8 cellular contexts compared by ENCODE assay signal in genomic region chr7:5693529-5693928, GRCh38.
DNase-seq lines count a peak whose midpoint lies in the region; ATAC-seq, FAIRE-seq and TF ChIP-seq lines count a peak whose summit lies in the region.

No MANE protein-coding gene starts in this region.

- POLR2A ChIA-PET in K562 (lab: Yijun Ruan, JAX): interaction anchor here (1.2 to 1.4 kb wide), 3 partner anchors 13 to 168 kb away, joined by 3 read pairs; no protein-coding TSS in a partner anchor

- CTCF ChIA-PET in K562 (lab: Yijun Ruan, JAX; ENCODE audit: low intra/inter-chr PET ratio): no interaction called here

- H3K27me3 ChIP-seq in K562 (ENCODE audit: control insufficient read depth in 2 of 2, insufficient read depth in 2 of 2, low read length in 2 of 2): no peaks in the 10 kb centered on the region

- in situ Hi-C loops in K562 (cut with MboI): no loop called here

- no peak overlapping the region for H3K4me2 ChIP-seq in K562 (ENCODE audit: insufficient read depth, low read length)

- no peak for TF ChIP-seq CTCF in K562 (IDR thresholded peaks at IDR 0.05 in 2 of 3, conservative IDR thresholded peaks at IDR 0.05 in 1 of 3; ENCODE audit: insufficient read depth in 2 of 3, low read depth in 1 of 3, low read length in 3 of 3)
- no peak for TF ChIP-seq CTCF in type B pancreatic cell (conservative IDR thresholded peaks at IDR 0.05)

- H3K4me1 Mint-ChIP-seq in type B pancreatic cell (ENCODE audit: unreplicated experiment): peaks cover 71% of the 10 kb centered on the region

- TF ChIP-seq EP300 in K562 (IDR thresholded peaks at IDR 0.05; ENCODE audit: low read length): no peak

- peaks cover 13% of the 10 kb centered on the region for H3K36me3 Mint-ChIP-seq in type B pancreatic cell

- H3K4me3 Mint-ChIP-seq in type B pancreatic cell: no peak overlapping the region

- peaks cover 43% of the 10 kb centered on the region; the same call in 2 of the 3 replicates for H3K36me3 ChIP-seq in K562 (ENCODE audit: control insufficient read depth, insufficient read depth, low read length)

- peaks cover 12% of the 10 kb centered on the region; the same call in 1 of the 2 replicates for H4K20me1 ChIP-seq in K562 (replicated peaks; ENCODE audit: control insufficient read depth, insufficient read depth, low read length)

- peak overlapping the region; percentile 52 for H3K27ac Mint-ChIP-seq in type B pancreatic cell

- intact Hi-C loops in K562 (cut with micrococcal nuclease): no loop called here

- H3K9ac ChIP-seq in K562 (ENCODE audit: insufficient read depth in 1 of 2, low read depth in 2 of 2, low read length in 2 of 2): no peak overlapping the region; a peak in 1 of 4 replicates

- peaks cover 5% of the 10 kb centered on the region; the same call in 1 of the 3 replicates for H3K79me2 ChIP-seq in K562 (ENCODE audit: control insufficient read depth, insufficient read depth, low read length)

- H3K4me1 ChIP-seq in K562 (replicated peaks in 1 of 2; ENCODE audit: control insufficient read depth in 2 of 2, insufficient read depth in 2 of 2, low read length in 2 of 2): peaks cover 7 to 15% of the 10 kb centered on the region in 2 experiments; a peak in 4 of 5 replicates

- ATAC-seq in GM21367 (IDR thresholded peaks at IDR 0.05; ENCODE audit: unreplicated experiment): peak; percentile 44
- no peak; the same call in 2 of the 3 replicates for ATAC-seq in K562
- ATAC-seq in left lobe of liver: peak; percentile 24

- no peak for TF ChIP-seq POLR2A in K562 (conservative IDR thresholded peaks at IDR 0.05)

- peak; percentile 69 for FAIRE-seq in K562 (lab: Jason Lieb, UNC)

- BruUV-seq in K562 (replicated peaks; lab: Mats Ljungman, UMichigan): no TSS peak

- H3K9me3 ChIP-seq in K562 (replicated peaks; ENCODE audit: control insufficient read depth, insufficient read depth, low read depth, low read length): no peaks in the 10 kb centered on the region

- no peak overlapping the region for H2AFZ ChIP-seq in K562 (ENCODE audit: low read depth, low read length)

- H3K4me3 ChIP-seq in K562: no peak overlapping the region

- H3K9me3 Mint-ChIP-seq in type B pancreatic cell: no peaks in the 10 kb centered on the region

- no peaks in the 10 kb centered on the region for H3K27me3 Mint-ChIP-seq in type B pancreatic cell

- DNase-seq in GDM1 (lab: John Stamatoyannopoulos, UW) (peak; percentile 86), LHCN-M2 (ENCODE audit: low read depth) (peak; percentile 69), K562 (ENCODE audit: extremely low read depth in 1 of 4, low spot score in 3 of 4) (peak in 1 of 4 experiments; percentile 14), left lobe of liver (ENCODE audit: low spot score) (no peak), type B pancreatic cell (ENCODE audit: extremely low spot score, unreplicated experiment) (no peak), GOT3 (lab: John Stamatoyannopoulos, UW) (no peak), middle frontal gyrus (ENCODE audit: extremely low spot score, low spot score) (no peak)

- H3K27ac ChIP-seq in K562 (ENCODE audit: extremely low read depth, low read depth, low read length): peak overlapping the region; percentile 9; the same call in 1 of the 3 replicates

- TF ChIP-seq RAD21 in K562 (CRISPR knock-in tag; conservative IDR thresholded peaks at IDR 0.05 in 1 of 2, IDR thresholded peaks at IDR 0.05 in 1 of 2): no peak

- H3K9me1 ChIP-seq in K562 (ENCODE audit: control insufficient read depth, insufficient read depth, low read length): no peaks in the 10 kb centered on the region

- WGBS in K562 (ENCODE audit: insufficient coverage, low coverage, missing lambda C conversion rate): 56% methylated on average over 4 of the region's 4 CpGs

TF ChIP-seq in K562, 482 proteins besides CTCF, POLR2A, EP300 and RAD21 (continues in another document):
- TF ChIP-seq CBFA2T3 (IDR thresholded peaks at IDR 0.05) (no peak), BMI1 (IDR thresholded peaks at IDR 0.05; ENCODE audit: low read length) (no peak), ZNF124 (CRISPR knock-in tag; IDR thresholded peaks at IDR 0.05) (no peak), KAT8 (IDR thresholded peaks at IDR 0.05; ENCODE audit: low read depth) (no peak), TCF7L2 (IDR thresholded peaks at IDR 0.05; ENCODE audit: low read depth, low read length) (no peak), SETDB1 (IDR thresholded peaks at IDR 0.05; ENCODE audit: low read length) (no peak), ZBTB11 (CRISPR knock-in tag; IDR thresholded peaks at IDR 0.05) (0 out of 6 replicates have a peak, but pooled peaks of 1 of the 3 experiments have one; percentile 40), FOXJ3 (CRISPR knock-in tag; IDR thresholded peaks at IDR 0.05) (no peak), HIVEP1 (CRISPR knock-in tag; IDR thresholded peaks at IDR 0.05) (no peak), ARID1B (IDR thresholded peaks at IDR 0.05) (0 out of 2 replicates have a peak, but pooled peaks have one; percentile 19), MEF2A (IDR thresholded peaks at IDR 0.05; ENCODE audit: control insufficient read depth, low read depth, low read length) (no peak), CSDE1 (IDR thresholded peaks at IDR 0.05) (no peak), FOXM1 (IDR thresholded peaks at IDR 0.05; ENCODE audit: low read depth) (no peak), FOXM1 (CRISPR knock-in tag; IDR thresholded peaks at IDR 0.05; ENCODE audit: low read depth) (no peak), USF2 (CRISPR knock-in tag; IDR thresholded peaks at IDR 0.05) (no peak), ZKSCAN3 (CRISPR knock-in tag; IDR thresholded peaks at IDR 0.05) (no peak), E2F3 (CRISPR knock-in tag; IDR thresholded peaks at IDR 0.05) (no peak), ARNT (IDR thresholded peaks at IDR 0.05) (no peak), C11orf30 (IDR thresholded peaks at IDR 0.05; ENCODE audit: low read depth) (no peak), NR4A1 (CRISPR knock-in tag; IDR thresholded peaks at IDR 0.05) (no peak), NR4A1 (tag; IDR thresholded peaks at IDR 0.05) (no peak), MAX (CRISPR knock-in tag; IDR thresholded peaks at IDR 0.05) (no peak), MYC (IDR thresholded peaks at IDR 0.05; ENCODE audit: low read depth, low read length) (no peak), MYC (CRISPR knock-in tag; IDR thresholded peaks at IDR 0.05; ENCODE audit: borderline replicate concordance, low read depth) (no peak), TCF3 (CRISPR knock-in tag; IDR thresholded peaks at IDR 0.05) (no peak; the same call in 1 of the 2 replicates), GATAD2B (IDR thresholded peaks at IDR 0.05; ENCODE audit: borderline replicate concordance) (no peak), RB1 (IDR thresholded peaks at IDR 0.05; ENCODE audit: low read depth) (no peak), RFX7 (CRISPR knock-in tag; IDR thresholded peaks at IDR 0.05) (no peak), POLR2B (IDR thresholded peaks at IDR 0.05; ENCODE audit: low read depth, partially characterized antibody) (no peak), SAP30 (IDR thresholded peaks at IDR 0.05; ENCODE audit: borderline replicate concordance, insufficient read depth, low read depth, low read length, poor library complexity, severe bottlenecking) (no peak), CREB3L1 (IDR thresholded peaks at IDR 0.05; ENCODE audit: borderline replicate concordance, low read depth) (no peak)

Comparison
In these comparisons a context has a peak if more than half of its experiments do, and no peak if none do; other contexts are left out.
1. DNase-seq: peak in GDM1 (single experiment) and LHCN-M2 (single experiment); none in left lobe of liver (single experiment), type B pancreatic cell (single experiment), GOT3 (single experiment) and middle frontal gyrus (single experiment).